19 cellular contexts compared by ENCODE assay signal in the genomic region with DNA sequence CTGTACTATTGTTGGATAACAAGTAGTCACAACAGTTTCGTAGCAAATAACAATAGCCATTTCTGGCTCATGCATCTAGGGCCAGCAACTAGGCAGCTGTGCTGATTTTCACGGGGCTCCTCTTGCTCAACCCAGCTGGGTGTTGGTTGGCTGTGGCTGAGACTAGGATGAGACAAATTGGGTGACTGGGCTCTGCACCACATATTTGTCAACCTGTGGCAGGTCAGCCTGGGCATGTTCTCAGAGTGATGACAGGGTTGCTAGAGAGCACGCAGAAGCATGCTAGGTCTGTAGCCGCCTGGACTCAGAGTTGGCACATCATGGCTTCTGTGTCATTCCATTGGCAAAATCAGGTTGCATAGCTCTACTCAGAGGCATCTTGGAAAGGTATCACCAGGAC.
"Had no signal": no experiment of that assay in that cellular context is flagged by ENCODE, and none has a peak within 500 bp of the region (broad histone marks: within the 10 kb centered on the region; RNA-seq: fewer than 3 reads in every experiment).

No MANE protein-coding gene starts in this region.

- H3K36me3 ChIP-seq: ascending aorta, esophagus squamous epithelium, right lobe of liver, stomach, upper lobe of left lung had no signal

- H3K4me3 Mint-ChIP-seq: activated naive CD4-positive, alpha-beta T cell treated with anti-CD3 and anti-CD28 coated beads, Interleukin-2, amount 50 U/mL, for 24 hours; neural crest cell had no signal

- H3K27ac Mint-ChIP-seq: activated naive CD4-positive, alpha-beta T cell treated with anti-CD3 and anti-CD28 coated beads, Interleukin-2, amount 50 U/mL, for 24 hours; progenitor cell of endocrine pancreas had no signal

- H3K4me3 ChIP-seq: ascending aorta, esophagus squamous epithelium, hepatocyte, lung, right lobe of liver, stomach, upper lobe of left lung had no signal

- H3K4me2 ChIP-seq: hepatocyte had no signal

- DNase-seq: activated CD4-positive, alpha-beta T cell treated with anti-CD3 and anti-CD28 coated beads, Interleukin-2, amount 50 U/mL, for 4 hours; activated gamma-delta T cell; effector CD4-positive, alpha-beta T cell; esophagus squamous epithelium; left colon; right lobe of liver; small intestine; stimulated activated CD4-positive, alpha-beta T cell treated with anti-CD3 and anti-CD28 coated beads, Interleukin-15, amount 100 ng/mL, for 24 hours; stimulated activated CD4-positive, alpha-beta T cell treated with anti-CD3 and anti-CD28 coated beads, Interleukin-2, amount 100 ng/mL, for 48 hours; stomach; SW 1271; T-helper 2 cell; upper lobe of left lung had no signal

- H3K9me3 ChIP-seq: ascending aorta, right lobe of liver had no signal

- H3K27ac ChIP-seq: ascending aorta, esophagus squamous epithelium, hepatocyte, right lobe of liver, stomach, upper lobe of left lung had no signal

- ATAC-seq: left colon, right lobe of liver had no signal

- H3K4me1 Mint-ChIP-seq: activated naive CD4-positive, alpha-beta T cell treated with anti-CD3 and anti-CD28 coated beads, Interleukin-2, amount 50 U/mL, for 24 hours; neural crest cell had no signal

- H3K4me1 ChIP-seq: ascending aorta, esophagus squamous epithelium, right lobe of liver, stomach, upper lobe of left lung had no signal

- H3K79me2 ChIP-seq: hepatocyte had no signal

- H3K36me3 Mint-ChIP-seq: activated naive CD4-positive, alpha-beta T cell treated with anti-CD3 and anti-CD28 coated beads, Interleukin-2, amount 50 U/mL, for 24 hours had no signal

- H3K27me3 ChIP-seq: ascending aorta, esophagus squamous epithelium, hepatocyte, right lobe of liver, stomach, upper lobe of left lung had no signal

- FAIRE-seq: small intestine had no signal

- H3K27me3 Mint-ChIP-seq: progenitor cell of endocrine pancreas had no signal

- H2AFZ ChIP-seq: hepatocyte had no signal
